In genomic region chr10:100781145-100781665, GRCh38 we compare ENCODE assay signal across 30 cellular contexts. TPM values are rescaled to one million over a fixed set of nuclear protein-coding genes. Genes with fewer than 3 reads are reported as not detected.
"Had no signal": no experiment of that assay in that cellular context is flagged by ENCODE, and none has a peak within 500 bp of the region (broad histone marks: within the 10 kb centered on the region; RNA-seq: fewer than 3 reads in every experiment).

No MANE protein-coding gene starts in this region.

- DNase-seq: dermis blood vessel endothelial cell; effector memory CD4-positive, alpha-beta T cell; foreskin keratinocyte; glutamatergic neuron; heart right ventricle; hippocampal formation; immature natural killer cell; islet precursor cell; kidney glomerular epithelial cell; left ventricle myocardium superior; lower lobe of right lung; natural killer cell; right lobe of liver; stimulated activated CD4-positive, alpha-beta T cell treated with anti-CD3 and anti-CD28 coated beads, Interleukin-12 subunit alpha, Interleukin-12 subunit beta, amount 100 ng/mL, for 4 hours; stimulated activated CD4-positive, alpha-beta T cell treated with anti-CD3 and anti-CD28 coated beads, Interleukin-1b, Interleukin-23, amount 100 ng/mL, for 48 hours; stimulated activated CD4-positive, alpha-beta T cell treated with anti-CD3 and anti-CD28 coated beads, Interleukin-4, amount 100 ng/mL, for 1 hour; stimulated activated CD8-positive, alpha-beta memory T cell treated with anti-CD3 and anti-CD28 coated beads, Interleukin-4, amount 100 ng/mL, for 48 hours; stimulated activated naive CD4-positive, alpha-beta T cell; stimulated activated naive CD8-positive, alpha-beta T cell treated with anti-CD3 and anti-CD28 coated beads, Interleukin-15, amount 100 ng/mL, for 72 hours; transverse colon; upper lobe of right lung; uterus had no signal

- H3K4me1 ChIP-seq: esophagus muscularis mucosa, foreskin keratinocyte, heart right ventricle, lower lobe of right lung, parathyroid adenoma, right lobe of liver, suprapubic skin, transverse colon, upper lobe of right lung, uterus had no signal

- H3K4me3 ChIP-seq: coronary artery, esophagus muscularis mucosa, heart right ventricle, lower lobe of right lung, right lobe of liver, smooth muscle cell, suprapubic skin, transverse colon, upper lobe of right lung, uterus had no signal

- H3K9me3 ChIP-seq: heart right ventricle, lower lobe of right lung, neutrophil, right lobe of liver, suprapubic skin, transverse colon, upper lobe of right lung, uterus had no signal

- H3K27ac ChIP-seq: coronary artery, esophagus muscularis mucosa, foreskin keratinocyte, heart right ventricle, lower lobe of right lung, neutrophil, parathyroid adenoma, right lobe of liver, suprapubic skin, transverse colon, upper lobe of right lung, uterus had no signal

- H3K27me3 ChIP-seq: right lobe of liver, uterus had no signal

- H3K36me3 ChIP-seq: esophagus muscularis mucosa, heart right ventricle, lower lobe of right lung, neutrophil, right lobe of liver, suprapubic skin, transverse colon, upper lobe of right lung, uterus had no signal

RNA-seq across cellular contexts. Expression of gene PAX2, which starts 35.8 kb away (rescaled TPM):
- polyA plus RNA-seq: endothelial cell of umbilical vein, fibroblast of lung, foreskin keratinocyte, heart right ventricle, immature natural killer cell, smooth muscle cell had no signal
